24 cellular contexts compared by ENCODE assay signal in the genomic region with DNA sequence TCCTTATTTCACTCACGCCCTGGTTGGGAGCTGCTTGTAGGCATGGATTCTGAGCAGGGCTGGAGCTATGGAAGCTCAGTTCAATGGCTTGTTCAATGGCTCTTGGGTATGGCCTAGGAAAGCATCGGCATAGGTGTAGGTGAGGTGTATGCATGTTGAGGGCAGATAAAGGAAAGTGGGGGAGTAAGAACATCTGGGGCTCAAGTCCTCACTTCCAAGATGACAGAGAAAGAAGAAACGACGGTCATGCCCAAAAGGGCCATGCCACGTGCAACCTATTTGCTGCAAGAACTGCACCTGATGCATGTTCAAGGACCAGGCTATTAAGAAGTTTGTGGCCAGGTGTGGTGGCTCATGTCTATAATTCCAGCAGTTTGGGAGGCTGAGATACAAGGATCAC. TPM values are rescaled to one million over a fixed set of nuclear protein-coding genes. Genes with fewer than 3 reads are reported as not detected.
DNase-seq lines count a peak whose midpoint lies in the region; ATAC-seq, FAIRE-seq and TF ChIP-seq lines count a peak whose summit lies in the region.
"Had no signal": no experiment of that assay in that cellular context is flagged by ENCODE, and none has a peak within 500 bp of the region (broad histone marks: within the 10 kb centered on the region; RNA-seq: fewer than 3 reads in every experiment).

No MANE protein-coding gene starts in this region.

- no peak overlapping the region for H2BK20ac ChIP-seq in IMR-90 (ENCODE audit: low read depth, low read length)

- H3K27me3 ChIP-seq in IMR-90 (ENCODE audit: control insufficient read depth, insufficient read depth, low read length) (no peaks in the 10 kb centered on the region), MG63 (no peaks in the 10 kb centered on the region)
- H3K27me3 ChIP-seq: BLaER1, SJSA1 had no signal

- no peaks in the 10 kb centered on the region for H3K9me3 Mint-ChIP-seq in nephron
- H3K9me3 Mint-ChIP-seq: HFFc6 had no signal

- no peak overlapping the region for H4K5ac ChIP-seq in IMR-90 (ENCODE audit: low read depth, low read length)

- no peaks in the 10 kb centered on the region for H3K36me3 Mint-ChIP-seq in nephron (ENCODE audit: low read depth)
- H3K36me3 Mint-ChIP-seq: CD4-positive, alpha-beta memory T cell; IgD-negative memory B cell had no signal

- no peak overlapping the region for H3K56ac ChIP-seq in IMR-90 (ENCODE audit: extremely low read depth, insufficient read depth, low read length)

- POLR2A ChIA-PET in IMR-90 (lab: Charles Lee; ENCODE audit: unreplicated experiment): interaction anchor here (0.7 kb wide), 1 partner anchor 392 kb away, joined by 4 read pairs; no protein-coding TSS in a partner anchor

- TF ChIP-seq POLR2A in IMR-90 (IDR thresholded peaks at IDR 0.05; ENCODE audit: low read depth, low read length): no peak
- no peak for TF ChIP-seq POLR2A in H54 (IDR thresholded peaks at IDR 0.05; ENCODE audit: low read depth, low read length)

- peak overlapping the region; percentile 0; the same call in 1 of the 2 replicates for H2AK5ac ChIP-seq in IMR-90 (ENCODE audit: low read depth, low read length)

- dilution Hi-C loops in IMR-90 (cut with HindIII; ENCODE audit: low sequenced_read_pairs, unreplicated experiment): no loop called here

- whole genome bisulfite sequencing in IMR-90 (ENCODE audit: extremely low coverage in 2 of 2, insufficient read length in 1 of 2), 2 experiments: 94% methylated on average over 2 of the region's 5 CpGs; no CpG with 5 or more reads in 1 of the 2 experiments

- H3K9me3 ChIP-seq in IMR-90 (ENCODE audit: control insufficient read depth, insufficient read depth, low read length): no peaks in the 10 kb centered on the region
- H3K9me3 ChIP-seq in MG63: no peaks in the 10 kb centered on the region
- H3K9me3 ChIP-seq: A549, BLaER1, SJSA1 had no signal

- H3K9me1 ChIP-seq in IMR-90 (ENCODE audit: insufficient read depth, low read length): 0 out of 2 replicates have a peak, but pooled peaks cover 11% of the 10 kb centered on the region

- no peak overlapping the region for H4K91ac ChIP-seq in IMR-90 (ENCODE audit: insufficient read depth, low read depth, low read length)

- H3K18ac ChIP-seq in IMR-90 (ENCODE audit: low read depth, low read length): no peak overlapping the region

- TF ChIP-seq CTCF in IMR-90 (conservative IDR thresholded peaks at IDR 0.05; ENCODE audit: low read depth, low read length) (no peak), nephron (IDR thresholded peaks at IDR 0.05; ENCODE audit: unreplicated experiment in 3 of 3) (no peak)

- H2AFZ ChIP-seq in IMR-90 (replicated peaks; ENCODE audit: low read length, poor library complexity): no peak overlapping the region

- H3K4me1 ChIP-seq in IMR-90 (ENCODE audit: control insufficient read depth, insufficient read depth, low read length): peaks cover 15% of the 10 kb centered on the region

- no peak overlapping the region for H3K27ac ChIP-seq in IMR-90 (ENCODE audit: insufficient read depth, low read length)
- H3K27ac ChIP-seq in cingulate gyrus (ENCODE audit: low read depth, low read length): peak overlapping the region; percentile 73
- peak overlapping the region; percentile 97 for H3K27ac ChIP-seq in temporal lobe (ENCODE audit: low read depth, low read length)
- H3K27ac ChIP-seq: A549, BLaER1, SJSA1 had no signal

- no peak overlapping the region for H2BK120ac ChIP-seq in IMR-90 (ENCODE audit: low read depth, low read length)

- peaks cover 3% of the 10 kb centered on the region for H4K20me1 ChIP-seq in IMR-90 (ENCODE audit: insufficient read depth, low read length)

- H2BK5ac ChIP-seq in IMR-90 (ENCODE audit: low read depth, low read length, poor library complexity, severe bottlenecking): peak overlapping the region; percentile 1

- H3K23ac ChIP-seq in IMR-90 (ENCODE audit: low read depth, low read length): no peak overlapping the region

- H3K4me3 Mint-ChIP-seq in nephron: no peak overlapping the region
- H3K4me3 Mint-ChIP-seq: CD4-positive, alpha-beta memory T cell; IgD-negative memory B cell had no signal

- H3K9ac ChIP-seq in IMR-90 (ENCODE audit: low read depth, low read length): no peak overlapping the region
- H3K9ac ChIP-seq: BLaER1 had no signal

- CTCF ChIA-PET in IMR-90 (lab: Yijun Ruan, JAX): interaction anchor here (1.6 kb wide), 1 partner anchor 54 kb away, joined by 3 read pairs; no protein-coding TSS in a partner anchor

- peaks cover 17 to 22% of the 10 kb centered on the region in 2 experiments; a peak in 3 of 4 replicates for H3K79me1 ChIP-seq in IMR-90 (ENCODE audit: low read depth in 1 of 2, low read length in 2 of 2)

- peaks cover 5% of the 10 kb centered on the region for H3K27me3 Mint-ChIP-seq in nephron (ENCODE audit: low read depth)

- peaks cover 47% of the 10 kb centered on the region for H3K4me1 Mint-ChIP-seq in nephron
- H3K4me1 Mint-ChIP-seq: CD4-positive, alpha-beta memory T cell; IgD-negative memory B cell had no signal

- FAIRE-seq in H54 (lab: Jason Lieb, UNC): no peak
- FAIRE-seq: A549, GM12878, HTR-8/SVneo had no signal

- in situ Hi-C loops in IMR-90 (cut with MboI; ENCODE audit: low sequenced_read_pairs): no loop called here

- DNase-seq in IMR-90: no peak
- DNase-seq in H54 (ENCODE audit: insufficient read length, low spot score): no peak
- DNase-seq in MG63: no peak
- DNase-seq: Calu3; CD4-positive, alpha-beta memory T cell; DMS53; Kasumi-1; MM.1S; NCI-H1092; NCI-H1436 treated with DMSO at 0.1 percent for 48 hours; NCI-H2029; NCI-H345; NCI-H526 had no signal

- H2AK9ac ChIP-seq in IMR-90 (replicated peaks; ENCODE audit: low read depth, low read length, poor library complexity): no peak overlapping the region

- TF ChIP-seq RAD21 in IMR-90 (IDR thresholded peaks at IDR 0.05; ENCODE audit: low read length): no peak

- no peak overlapping the region for H3K14ac ChIP-seq in IMR-90 (replicated peaks; ENCODE audit: low read depth, low read length)

- ATAC-seq in IMR-90 (ENCODE audit: low read depth) (no peak), HG03354 (IDR thresholded peaks at IDR 0.05; ENCODE audit: poor library complexity, severe bottlenecking, unreplicated experiment) (no peak)
- ATAC-seq: A549, GM12878 had no signal

- no peak overlapping the region for H3K4me2 ChIP-seq in IMR-90 (ENCODE audit: low read depth, low read length)
- H3K4me2 ChIP-seq: A549, BLaER1 had no signal

- intact Hi-C loops in IMR-90 (cut with micrococcal nuclease): no loop called here

- H3K4me3 ChIP-seq in IMR-90 (ENCODE audit: insufficient read depth, low read depth, low read length) (no peak overlapping the region), MG63 (no peak overlapping the region)
- H3K4me3 ChIP-seq: A549, BLaER1, GM12878, SJSA1 had no signal

- H4K8ac ChIP-seq in IMR-90 (ENCODE audit: low read depth in 2 of 2, low read length in 2 of 2): no peak overlapping the region

- H3K36me3 ChIP-seq in IMR-90 (ENCODE audit: control insufficient read depth, insufficient read depth, low read length): no peaks in the 10 kb centered on the region
- H3K36me3 ChIP-seq in MG63: no peaks in the 10 kb centered on the region
- H3K36me3 ChIP-seq: SJSA1 had no signal

- H2BK15ac ChIP-seq in IMR-90 (ENCODE audit: low read depth, low read length): no peak overlapping the region

- BruUV-seq in IMR-90 (replicated peaks; lab: Mats Ljungman, UMichigan): no TSS peak

- H3K27ac Mint-ChIP-seq in nephron: peak overlapping the region; percentile 88 to 89 (median 88)
- H3K27ac Mint-ChIP-seq: CD4-positive, alpha-beta memory T cell; IgD-negative memory B cell had no signal

- H3K4ac ChIP-seq in IMR-90 (ENCODE audit: low read depth, low read length): no peak overlapping the region

TF ChIP-seq in IMR-90, 13 proteins besides CTCF, POLR2A, EP300 and RAD21:
- no peak for TF ChIP-seq MXI1 (IDR thresholded peaks at IDR 0.05; ENCODE audit: borderline replicate concordance, low read depth, low read length)
- TF ChIP-seq MAFK (IDR thresholded peaks at IDR 0.05; ENCODE audit: low read depth, low read length): no peak
- no peak for TF ChIP-seq MAZ (IDR thresholded peaks at IDR 0.05; ENCODE audit: borderline replicate concordance, low read depth, low read length)
TF ChIP-seq in IMR-90: peak in this region for 0.

RNA-seq across cellular contexts. Expression of gene SCD5, which starts 23.4 kb away (rescaled TPM):
- total RNA-seq in IMR-90 (2012; rRNA removed): 12.4 and 17.2 TPM in 2 replicates
- 13.5 and 13.9 TPM in 2 replicates for polyA plus RNA-seq in IMR-90 (2012; rRNA removed)
- 12.1 and 13.8 TPM in 2 replicates for polyA plus RNA-seq in IMR-90 (2012; cell fraction: cytosol; rRNA removed)
- polyA plus RNA-seq in IMR-90 (2012; cell fraction: nucleus; rRNA removed; ENCODE audit: low replicate concordance): 3.8 and 4.5 TPM in 2 replicates
- total RNA-seq in temporal lobe: 271 TPM
- total RNA-seq in MG63 (2014; rRNA removed; shearing (Covaris generic); ENCODE audit: low replicate concordance): 2.9 and 4.2 TPM in 2 replicates
- total RNA-seq: CD4-positive, alpha-beta memory T cell had no signal
- polyA plus RNA-seq: IgD-negative memory B cell had no signal

Comparison
In these comparisons a context has a peak if more than half of its experiments do, and no peak if none do; other contexts are left out.
1. RNA of gene SCD5, which starts 23.4 kb away (total RNA-seq): 271 TPM in temporal lobe (single experiment); 12.4 to 17.2 TPM in IMR-90 and 2.9 to 4.2 TPM in MG63; every median in the first group is over 10 times any median in the second.